ENCODE assay signal across 8 cellular contexts in the genomic region with DNA sequence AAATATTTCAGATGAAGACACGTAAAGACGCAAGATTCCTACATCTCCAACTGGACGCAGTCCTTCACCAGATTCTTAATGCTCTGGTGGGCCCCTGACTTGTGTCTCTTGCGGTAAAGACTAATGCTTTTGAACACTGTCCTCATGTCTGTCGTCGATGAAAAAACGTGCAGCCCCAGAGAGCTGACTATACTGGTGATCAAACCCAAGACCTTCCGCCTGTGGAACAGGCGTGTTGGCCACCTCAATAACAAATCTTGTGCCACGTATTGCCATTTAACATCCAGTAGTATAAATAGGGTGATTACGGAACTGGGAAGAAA. TPM values are rescaled to one million over a fixed set of nuclear protein-coding genes. Genes with fewer than 3 reads are reported as not detected.
DNase-seq lines count a peak whose midpoint lies in the region; ATAC-seq and TF ChIP-seq lines count a peak whose summit lies in the region.

No MANE protein-coding gene starts in this region.

- peak overlapping the region in 3 of 10 experiments; percentile 3 to 53 (median 40); a peak in 7 of 20 replicates for H3K4me3 ChIP-seq in BLaER1 treated with 17β-estradiol and CSF1 and Interleukin-3, amounts not matched to agents 10 nM and 100 nM
- peak overlapping the region; percentile 69 for H3K4me3 ChIP-seq in psoas muscle

- H3K36me3 ChIP-seq in BLaER1 treated with 17β-estradiol and CSF1 and Interleukin-3, amounts not matched to agents 10 nM and 100 nM: no peaks in the 10 kb centered on the region
- H3K36me3 ChIP-seq in psoas muscle (ENCODE audit: insufficient read depth in 1 of 2, low read depth in 1 of 2): no peaks in the 10 kb centered on the region

- H3K4me2 ChIP-seq in BLaER1 treated with 17β-estradiol and CSF1 and Interleukin-3, amounts not matched to agents 10 nM and 100 nM: peak overlapping the region; percentile 16 to 62 (median 46); a peak in 19 of 22 replicates

- H3K36me3 Mint-ChIP-seq in effector memory CD8-positive, alpha-beta T cell (ENCODE audit: insufficient read depth): peaks cover 61% of the 10 kb centered on the region

- H3K27ac ChIP-seq in BLaER1 treated with 17β-estradiol and CSF1 and Interleukin-3, amounts not matched to agents 10 nM and 100 nM: no peak overlapping the region
- peak overlapping the region; percentile 75 for H3K27ac ChIP-seq in psoas muscle

- peak; percentile 89 for DNase-seq in OCI-M1 (lab: John Stamatoyannopoulos, UW)
- DNase-seq in effector memory CD8-positive, alpha-beta T cell: no peak
- no peak for DNase-seq in psoas muscle
- DNase-seq in kidney glomerular epithelial cell (lab: John Stamatoyannopoulos, UW): no peak
- DNase-seq in amniotic stem cell (lab: John Stamatoyannopoulos, UW): no peak
- DNase-seq in mesenteric fat pad (ENCODE audit: low spot score): no peak

- peak; percentile 12 for ATAC-seq in GM21576 (IDR thresholded peaks at IDR 0.05; ENCODE audit: unreplicated experiment)
- ATAC-seq in effector memory CD8-positive, alpha-beta T cell (replicated peaks): peak; percentile 5
- ATAC-seq in psoas muscle: peak in 1 of 4 donors; percentile 1

- intact Hi-C loops in psoas muscle (cut with DNase I): no loop called here

- H3K4me1 Mint-ChIP-seq in effector memory CD8-positive, alpha-beta T cell (ENCODE audit: low read depth in 2 of 2): peaks cover 24 to 33% of the 10 kb centered on the region in 2 donors

- no peak for TF ChIP-seq CTCF in psoas muscle (IDR thresholded peaks at IDR 0.05)

- peak overlapping the region; percentile 71 to 92 for H3K27ac Mint-ChIP-seq in effector memory CD8-positive, alpha-beta T cell

- no peak overlapping the region for H3K9ac ChIP-seq in BLaER1 treated with 17β-estradiol and CSF1 and Interleukin-3, amounts not matched to agents 10 nM and 100 nM

- 0 out of 22 replicates have a peak, but pooled peaks cover 0 to 7% (median 0%) of the 10 kb centered on the region in 11 experiments for H3K9me3 ChIP-seq in BLaER1 treated with 17β-estradiol and CSF1 and Interleukin-3, amounts not matched to agents 10 nM and 100 nM (replicated peaks in 1 of 11)
- no peaks in the 10 kb centered on the region for H3K9me3 ChIP-seq in psoas muscle

- no peaks in the 10 kb centered on the region for H3K27me3 Mint-ChIP-seq in effector memory CD8-positive, alpha-beta T cell

- WGBS in psoas muscle, 3 donors: 19 to 26% (median 22%) methylated on average over 11 of the region's 11 CpGs

- H3K9me3 Mint-ChIP-seq in effector memory CD8-positive, alpha-beta T cell: no peaks in the 10 kb centered on the region

- H3K4me1 ChIP-seq in BLaER1 treated with 17β-estradiol and CSF1 and Interleukin-3, amounts not matched to agents 10 nM and 100 nM: peaks cover 25 to 80% (median 51%) of the 10 kb centered on the region in 10 experiments
- H3K4me1 ChIP-seq in psoas muscle: peaks cover 5% of the 10 kb centered on the region

- peak overlapping the region; percentile 70 to 83 for H3K4me3 Mint-ChIP-seq in effector memory CD8-positive, alpha-beta T cell

- H4K20me1 ChIP-seq in BLaER1 treated with 17β-estradiol and CSF1 and Interleukin-3, amounts not matched to agents 10 nM and 100 nM: no peaks in the 10 kb centered on the region

- H3K27me3 ChIP-seq in BLaER1 treated with 17β-estradiol and CSF1 and Interleukin-3, amounts not matched to agents 10 nM and 100 nM: peaks cover 0 to 28% (median 18%) of the 10 kb centered on the region in 11 experiments; a peak in 13 of 22 replicates
- H3K27me3 ChIP-seq in psoas muscle (ENCODE audit: insufficient read depth in 3 of 3, low read length in 2 of 3): no peaks in the 10 kb centered on the region

RNA-seq across cellular contexts. Expression of a gene that starts 45.5 kb away (rescaled TPM):
- total RNA-seq in psoas muscle (not detected), mesenteric fat pad (not detected)
- not detected for polyA plus RNA-seq in psoas muscle

RNA-seq across cellular contexts. Expression of a gene that starts 53.5 kb away (rescaled TPM):
- total RNA-seq in psoas muscle (not detected), mesenteric fat pad (not detected)
- not detected for polyA plus RNA-seq in psoas muscle

RNA-seq across cellular contexts. Expression of a gene that starts 58.7 kb away (rescaled TPM):
- total RNA-seq in psoas muscle (10 to 100 TPM; 43.3 to 51.2 (median 48.6) TPM), mesenteric fat pad (39.8 TPM)
- 10 to 100 TPM; 12.9 to 41.8 (median 30.4) TPM for polyA plus RNA-seq in psoas muscle
